Comparison of ENCODE assay signal across 27 cellular contexts in genomic region chr2:167345559-167345958, GRCh38. TPM values are rescaled to one million over a fixed set of nuclear protein-coding genes. Genes with fewer than 3 reads are reported as not detected.
"Had no signal": no experiment of that assay in that cellular context is flagged by ENCODE, and none has a peak within 500 bp of the region (broad histone marks: within the 10 kb centered on the region; RNA-seq: fewer than 3 reads in every experiment).

No MANE protein-coding gene starts in this region.

- H3K36me3 ChIP-seq: adrenal gland, breast epithelium, ovary, right lobe of liver, upper lobe of left lung had no signal

- ATAC-seq: activated CD4-positive, alpha-beta T cell treated with anti-CD3 and anti-CD28 coated beads for 36 hours; activated naive CD4-positive, alpha-beta T cell treated with anti-CD3 and anti-CD28 coated beads, Interleukin-2, amount 50 U/mL, for 72 hours; left ventricle myocardium superior; naive thymus-derived CD4-positive, alpha-beta T cell; right lobe of liver; stimulated activated effector memory CD8-positive, alpha-beta T cell treated with anti-CD3 and anti-CD28 coated beads, Interleukin-12 subunit alpha, Interleukin-12 subunit beta, amount 100 ng/mL, for 72 hours had no signal

- H3K9me3 ChIP-seq: adrenal gland, breast epithelium, ovary, right lobe of liver, testis, upper lobe of left lung had no signal

- H3K4me3 ChIP-seq: adrenal gland, breast epithelium, coronary artery, ovary, right lobe of liver, testis, upper lobe of left lung had no signal

- H3K4me1 ChIP-seq: adrenal gland, breast epithelium, right lobe of liver, testis, upper lobe of left lung had no signal

- H3K27ac ChIP-seq: adrenal gland, breast epithelium, coronary artery, ovary, right lobe of liver, testis, upper lobe of left lung had no signal

- H3K27me3 ChIP-seq: adrenal gland, breast epithelium, ovary, right lobe of liver, testis, upper lobe of left lung had no signal

- FAIRE-seq: astrocyte, frontal cortex, keratinocyte, small intestine, TTC549 had no signal

- DNase-seq: activated CD4-positive, alpha-beta memory T cell treated with anti-CD3 and anti-CD28 coated beads for 36 hours; activated CD4-positive, alpha-beta T cell treated with anti-CD3 and anti-CD28 coated beads for 36 hours; activated gamma-delta T cell treated with Interleukin-2 at 50 U/mL for 16 hours; activated T-cell treated with anti-CD3 and anti-CD28 coated beads for 4 hours; adrenal gland; erythroblast; head of caudate nucleus; left ventricle myocardium superior; mesenchymal stem cell; naive thymus-derived CD4-positive, alpha-beta T cell; ovary; right lobe of liver; small intestine; stimulated activated CD4-positive, alpha-beta T cell treated with anti-CD3 and anti-CD28 coated beads, Interleukin-15, amount 100 ng/mL, for 24 hours; stimulated activated CD4-positive, alpha-beta T cell treated with anti-CD3 and anti-CD28 coated beads, Interleukin-2, amount 100 ng/mL, for 48 hours; testis; upper lobe of left lung had no signal

RNA-seq across cellular contexts. Expression of gene B3GALT1, which starts 52.8 kb away (rescaled TPM):
- total RNA-seq: activated CD4-positive, alpha-beta memory T cell treated with anti-CD3 and anti-CD28 coated beads for 36 hours; activated T-helper 1 cell treated with anti-CD3 and anti-CD28 coated beads, Interleukin-12 subunit alpha, Interleukin-12 subunit beta, Interleukin-2, Interleukin-4 antibody, amounts not matched to agents 30 ng/mL and 10 ng/mL and 1 ng/mL, durations not matched to agents 14 hours and 24 hours and 36 hours; naive thymus-derived CD4-positive, alpha-beta T cell; pulmonary artery endothelial cell had no signal
- polyA plus RNA-seq: naive thymus-derived CD4-positive, alpha-beta T cell had no signal
